ENCODE assay signal across 24 cellular contexts in genomic region chr10:100146398-100146797, GRCh38.
"Had no signal": no experiment of that assay in that cellular context is flagged by ENCODE, and none has a peak within 500 bp of the region (broad histone marks: within the 10 kb centered on the region; RNA-seq: fewer than 3 reads in every experiment).

No MANE protein-coding gene starts in this region.

- H3K27me3 ChIP-seq: ascending aorta, breast epithelium, dorsolateral prefrontal cortex, gastrocnemius medialis, heart left ventricle had no signal

- H3K4me3 ChIP-seq: ascending aorta, breast epithelium, coronary artery, dorsolateral prefrontal cortex, gastrocnemius medialis, heart left ventricle had no signal

- H3K4me1 ChIP-seq: ascending aorta, breast epithelium, gastrocnemius medialis had no signal

- ATAC-seq: activated naive CD4-positive, alpha-beta T cell treated with anti-CD3 and anti-CD28 coated beads, Interleukin-2, amount 50 U/mL, for 72 hours; activated T-cell treated with anti-CD3 and anti-CD28 coated beads, Interleukin-2, amount 50 U/mL, for 72 hours; effector memory CD8-positive, alpha-beta T cell; gastrocnemius medialis had no signal

- DNase-seq: activated CD4-positive, alpha-beta memory T cell treated with anti-CD3 and anti-CD28 coated beads, Interleukin-2, amount 10 ng/mL, durations not matched to agents 7 days and 5 days; activated CD4-positive, alpha-beta T cell treated with anti-CD3 and anti-CD28 coated beads for 1 hour; activated CD4-positive, alpha-beta T cell treated with anti-CD3 and anti-CD28 coated beads for 4 hours; activated CD4-positive, alpha-beta T cell treated with anti-CD3 and anti-CD28 coated beads, Interleukin-2, amount 10 ng/mL, durations not matched to agents 7 days and 5 days; activated CD4-positive, alpha-beta T cell treated with anti-CD3 and anti-CD28 coated beads, Interleukin-2, amount 50 U/mL, for 4 hours; activated CD8-positive, alpha-beta memory T cell treated with anti-CD3 and anti-CD28 coated beads, Interleukin-2, amount 50 U/mL, for 48 hours; activated gamma-delta T cell; activated naive CD4-positive, alpha-beta T cell; activated naive CD4-positive, alpha-beta T cell treated with anti-CD3 and anti-CD28 coated beads, Interleukin-2, amount 10 ng/mL, durations not matched to agents 7 days and 5 days; activated naive CD8-positive, alpha-beta T cell treated with anti-CD3 and anti-CD28 coated beads, Interleukin-2, amount 10 ng/mL, durations not matched to agents 7 days and 5 days; activated T-cell treated with anti-CD3 and anti-CD28 coated beads for 4 hours; activated T-cell treated with anti-CD3 and anti-CD28 coated beads, Interleukin-2, amount 50 U/mL, for 24 hours; activated T-cell treated with anti-CD3 and anti-CD28 coated beads, Interleukin-2, amount 50 U/mL, for 72 hours; dorsolateral prefrontal cortex; effector memory CD8-positive, alpha-beta T cell; gastrocnemius medialis; glutamatergic neuron; heart left ventricle; T-helper 2 cell had no signal

- H3K9me3 ChIP-seq: ascending aorta, breast epithelium, gastrocnemius medialis, heart left ventricle had no signal

- H3K27ac ChIP-seq: ascending aorta, breast epithelium, coronary artery, dorsolateral prefrontal cortex, epithelial cell of prostate, gastrocnemius medialis, heart left ventricle had no signal
